Comparison of ENCODE assay signal across 11 cellular contexts in the genomic region with DNA sequence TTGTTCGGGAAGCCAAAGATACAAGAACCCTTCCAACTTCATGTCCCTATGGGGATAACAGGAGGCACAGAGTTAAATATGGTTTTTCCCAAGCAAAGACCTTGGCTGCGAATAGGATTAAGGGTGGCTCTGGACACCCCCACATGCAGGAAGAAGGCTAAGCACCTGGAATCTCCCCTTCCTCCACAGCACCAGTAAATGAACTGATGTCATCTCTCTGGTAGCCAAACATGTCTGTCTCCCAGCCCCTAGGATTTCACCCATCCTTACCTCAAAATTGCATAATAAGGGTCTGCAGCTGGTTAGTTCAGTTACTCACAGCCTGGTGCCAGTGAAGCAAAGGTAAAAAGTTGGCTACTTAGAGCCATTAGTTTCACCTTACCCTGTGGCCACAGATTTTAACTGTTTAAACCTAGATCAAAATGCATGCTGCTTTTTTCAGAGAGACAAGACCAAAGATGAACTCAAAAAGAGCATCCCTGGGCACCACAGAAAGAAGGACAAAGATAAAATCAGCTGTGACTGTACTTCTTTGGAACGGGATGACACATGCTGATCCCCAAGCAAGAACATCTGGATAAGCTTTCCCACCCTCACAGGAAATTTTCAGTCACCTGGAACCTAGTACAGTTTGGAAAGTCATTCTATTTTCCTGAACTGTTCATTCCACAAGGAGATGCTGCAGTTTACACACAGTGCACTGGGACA.
DNase-seq lines count a peak whose midpoint lies in the region; ATAC-seq, FAIRE-seq and TF ChIP-seq lines count a peak whose summit lies in the region.
"Had no signal": no experiment of that assay in that cellular context is flagged by ENCODE, and none has a peak within 500 bp of the region (broad histone marks: within the 10 kb centered on the region; RNA-seq: fewer than 3 reads in every experiment).

No MANE protein-coding gene starts in this region.

- no peaks in the 10 kb centered on the region for H3K9me3 Mint-ChIP-seq in activated CD4-positive, alpha-beta memory T cell treated with anti-CD3 and anti-CD28 coated beads, Interleukin-2, amount 10 ng/mL, durations not matched to agents 7 days and 5 days
- no peaks in the 10 kb centered on the region for H3K9me3 Mint-ChIP-seq in activated CD4-positive, alpha-beta memory T cell treated with anti-CD3 and anti-CD28 coated beads for 36 hours
- H3K9me3 Mint-ChIP-seq in type B pancreatic cell, result no peaks in the 10 kb centered on the region

- H3K27ac ChIP-seq in keratinocyte (ENCODE audit: control insufficient read depth, insufficient read depth, low read length), result peak overlapping the region; percentile 84

- H3K27ac Mint-ChIP-seq in activated CD4-positive, alpha-beta memory T cell treated with anti-CD3 and anti-CD28 coated beads, Interleukin-2, amount 10 ng/mL, durations not matched to agents 7 days and 5 days, result peak overlapping the region; percentile 27
- no peak overlapping the region for H3K27ac Mint-ChIP-seq in activated CD4-positive, alpha-beta memory T cell treated with anti-CD3 and anti-CD28 coated beads for 36 hours
- peak overlapping the region; percentile 44 for H3K27ac Mint-ChIP-seq in type B pancreatic cell

- peaks cover 10% of the 10 kb centered on the region for H3K27me3 Mint-ChIP-seq in activated CD4-positive, alpha-beta memory T cell treated with anti-CD3 and anti-CD28 coated beads, Interleukin-2, amount 10 ng/mL, durations not matched to agents 7 days and 5 days
- H3K27me3 Mint-ChIP-seq in activated CD4-positive, alpha-beta memory T cell treated with anti-CD3 and anti-CD28 coated beads for 36 hours, result peaks cover 12% of the 10 kb centered on the region
- H3K27me3 Mint-ChIP-seq in type B pancreatic cell, result no peaks in the 10 kb centered on the region

- no peak overlapping the region for H3K4me3 ChIP-seq in adipocyte (ENCODE audit: low read length)
- H3K4me3 ChIP-seq in keratinocyte (ENCODE audit: control insufficient read depth in 2 of 3, extremely low read depth in 1 of 3, insufficient read depth in 2 of 3, low read depth in 1 of 3, low read length in 3 of 3), result no peak overlapping the region

- H3K9me1 ChIP-seq in keratinocyte (ENCODE audit: control insufficient read depth, extremely low read depth, insufficient read depth, low read length), result no peaks in the 10 kb centered on the region

- no peaks in the 10 kb centered on the region for H3K27me3 ChIP-seq in adipocyte (replicated peaks; ENCODE audit: control insufficient read depth, insufficient read depth, low read length)
- H3K27me3 ChIP-seq in keratinocyte (ENCODE audit: control insufficient read depth, extremely low read depth, insufficient read depth, low read length), result no peaks in the 10 kb centered on the region

- dilution Hi-C loops in keratinocyte (cut with MboI; ENCODE audit: extremely low pct_ligation_motif_present, low sequenced_read_pairs), result no loop called here

- CTCF ChIA-PET in activated CD4-positive, alpha-beta memory T cell treated with anti-CD3 and anti-CD28 coated beads, Interleukin-2, amount 10 ng/mL, durations not matched to agents 7 days and 5 days (lab: Charles Lee), result interaction anchor here (0.7 to 1.2 kb wide), 3 partner anchors 82 to 304 kb away, joined by 3 read pairs; no protein-coding TSS in a partner anchor
- CTCF ChIA-PET in activated CD4-positive, alpha-beta memory T cell treated with anti-CD3 and anti-CD28 coated beads for 36 hours (lab: Charles Lee), result interaction anchor here (1.0 kb wide), 1 partner anchor 126 kb away, joined by 4 read pairs; no protein-coding TSS in a partner anchor

- peak overlapping the region; percentile 7 for H3K4me2 ChIP-seq in keratinocyte (ENCODE audit: control insufficient read depth, extremely low read depth, insufficient read depth, low read depth, low read length)

- H2AFZ ChIP-seq in keratinocyte (ENCODE audit: control insufficient read depth, low read length), result no peak overlapping the region

- no peak for ATAC-seq in HG03469 (IDR thresholded peaks at IDR 0.05; ENCODE audit: unreplicated experiment)

- intact Hi-C loops in activated CD4-positive, alpha-beta memory T cell treated with anti-CD3 and anti-CD28 coated beads for 36 hours (cut with micrococcal nuclease), result no loop called here

- H3K79me2 ChIP-seq in keratinocyte (ENCODE audit: control insufficient read depth, insufficient read depth, low read length), result no peaks in the 10 kb centered on the region

- FAIRE-seq in keratinocyte (lab: Jason Lieb, UNC), result peak; percentile 88

- peaks cover 25% of the 10 kb centered on the region for H3K4me1 Mint-ChIP-seq in activated CD4-positive, alpha-beta memory T cell treated with anti-CD3 and anti-CD28 coated beads, Interleukin-2, amount 10 ng/mL, durations not matched to agents 7 days and 5 days
- H3K4me1 Mint-ChIP-seq in activated CD4-positive, alpha-beta memory T cell treated with anti-CD3 and anti-CD28 coated beads for 36 hours (ENCODE audit: low read depth), result peaks cover 6% of the 10 kb centered on the region
- peaks cover 11% of the 10 kb centered on the region for H3K4me1 Mint-ChIP-seq in type B pancreatic cell (ENCODE audit: unreplicated experiment)

- TF ChIP-seq CTCF in keratinocyte (optimal IDR thresholded peaks at IDR 0.05 in 1 of 3, IDR thresholded peaks at IDR 0.05 in 1 of 3, conservative IDR thresholded peaks at IDR 0.05 in 1 of 3; ENCODE audit: extremely low read depth in 1 of 3, insufficient read depth in 2 of 3, low read length in 3 of 3), result no peak
- no peak for TF ChIP-seq CTCF in type B pancreatic cell (conservative IDR thresholded peaks at IDR 0.05)

- DNase-seq in activated CD4-positive, alpha-beta memory T cell treated with anti-CD3 and anti-CD28 coated beads, Interleukin-2, amount 10 ng/mL, durations not matched to agents 7 days and 5 days, result no peak
- DNase-seq in activated CD4-positive, alpha-beta memory T cell treated with anti-CD3 and anti-CD28 coated beads for 36 hours, result no peak
- DNase-seq in adipocyte (ENCODE audit: low read depth) (peak; percentile 50), keratinocyte (ENCODE audit: low read depth, low spot score) (no peak), type B pancreatic cell (ENCODE audit: extremely low spot score, unreplicated experiment) (peak; percentile 10), C1 segment of cervical spinal cord (lab: John Stamatoyannopoulos, UW) (no peak), RPMI8226 (no peak)
- DNase-seq: AML-193, head of caudate nucleus, NCI-H1436 had no signal

- H3K36me3 Mint-ChIP-seq in activated CD4-positive, alpha-beta memory T cell treated with anti-CD3 and anti-CD28 coated beads, Interleukin-2, amount 10 ng/mL, durations not matched to agents 7 days and 5 days (ENCODE audit: low read depth), result no peaks in the 10 kb centered on the region
- H3K36me3 Mint-ChIP-seq in activated CD4-positive, alpha-beta memory T cell treated with anti-CD3 and anti-CD28 coated beads for 36 hours, result no peaks in the 10 kb centered on the region
- H3K36me3 Mint-ChIP-seq in type B pancreatic cell, result peaks cover 4% of the 10 kb centered on the region

- POLR2A ChIA-PET in activated CD4-positive, alpha-beta memory T cell treated with anti-CD3 and anti-CD28 coated beads, Interleukin-2, amount 10 ng/mL, durations not matched to agents 7 days and 5 days (lab: Charles Lee), result interaction anchor here (0.6 kb wide), 2 partner anchors 152 to 679 kb away, joined by 3 read pairs; a partner anchor contains a TSS
- POLR2A ChIA-PET in activated CD4-positive, alpha-beta memory T cell treated with anti-CD3 and anti-CD28 coated beads for 36 hours (lab: Charles Lee), result no interaction called here

- H3K9ac ChIP-seq in adipocyte (ENCODE audit: low read length), result no peak overlapping the region
- no peak overlapping the region for H3K9ac ChIP-seq in keratinocyte (ENCODE audit: control insufficient read depth, extremely low read depth, insufficient read depth, low read length)

- H3K4me3 Mint-ChIP-seq in activated CD4-positive, alpha-beta memory T cell treated with anti-CD3 and anti-CD28 coated beads, Interleukin-2, amount 10 ng/mL, durations not matched to agents 7 days and 5 days, result no peak overlapping the region
- no peak overlapping the region for H3K4me3 Mint-ChIP-seq in activated CD4-positive, alpha-beta memory T cell treated with anti-CD3 and anti-CD28 coated beads for 36 hours
- no peak overlapping the region for H3K4me3 Mint-ChIP-seq in type B pancreatic cell

- no peaks in the 10 kb centered on the region for H3K36me3 ChIP-seq in adipocyte (ENCODE audit: control insufficient read depth, insufficient read depth, low read length, severe bottlenecking)
- no peaks in the 10 kb centered on the region for H3K36me3 ChIP-seq in keratinocyte (ENCODE audit: control insufficient read depth in 2 of 2, extremely low read depth in 1 of 2, insufficient read depth in 2 of 2, low read length in 2 of 2)

- peaks cover 27% of the 10 kb centered on the region for H3K4me1 ChIP-seq in adipocyte (ENCODE audit: control insufficient read depth, insufficient read depth, low read length)
- peaks cover 37% of the 10 kb centered on the region for H3K4me1 ChIP-seq in keratinocyte (ENCODE audit: control insufficient read depth, extremely low read depth, insufficient read depth, low read length)

- H3K9me3 ChIP-seq in adipocyte (ENCODE audit: control insufficient read depth, low read length) (no peaks in the 10 kb centered on the region), keratinocyte (ENCODE audit: control insufficient read depth, low read depth, low read length) (no peaks in the 10 kb centered on the region)

- H4K20me1 ChIP-seq in keratinocyte (ENCODE audit: control insufficient read depth, extremely low read depth, insufficient read depth, low read length), result no peaks in the 10 kb centered on the region

Comparison
In these comparisons a context has a peak if more than half of its experiments do, and no peak if none do; other contexts are left out.
1. DNase-seq: peak in adipocyte (single experiment) and type B pancreatic cell (single experiment); none in activated CD4-positive, alpha-beta memory T cell treated with anti-CD3 and anti-CD28 coated beads, Interleukin-2, amount 10 ng/mL, durations not matched to agents 7 days and 5 days (single experiment), activated CD4-positive, alpha-beta memory T cell treated with anti-CD3 and anti-CD28 coated beads for 36 hours (single experiment), keratinocyte (single experiment), C1 segment of cervical spinal cord (0 of 14) and RPMI8226 (single experiment).